1 cellular context compared by ENCODE assay signal in the genomic region with DNA sequence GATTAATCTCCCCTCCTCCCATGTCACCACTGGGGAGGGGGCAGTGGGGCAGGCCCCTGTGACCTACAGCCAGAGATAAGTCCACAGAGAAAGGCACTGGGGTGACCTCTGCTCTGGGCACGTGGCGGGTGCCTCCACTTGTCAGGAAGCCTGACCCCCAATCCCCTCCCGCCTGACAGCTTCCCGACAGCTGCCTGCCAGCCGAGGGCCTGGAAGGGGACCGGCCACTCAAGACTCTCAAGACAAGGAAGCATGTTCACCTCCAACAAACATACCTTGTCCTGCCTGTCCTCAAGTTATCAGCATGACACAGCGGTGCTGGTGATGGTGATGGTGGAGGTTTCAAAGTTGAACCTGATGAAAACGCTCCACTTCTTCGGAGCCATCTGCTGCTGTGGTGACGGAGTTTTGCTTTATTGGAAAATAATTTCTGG.
TF ChIP-seq lines count a peak whose summit lies in the region.

No MANE protein-coding gene starts in this region.

TF ChIP-seq in K562, 482 proteins besides CTCF, POLR2A, EP300 and RAD21 (continued from another document):
- TF ChIP-seq, protein P1, sequence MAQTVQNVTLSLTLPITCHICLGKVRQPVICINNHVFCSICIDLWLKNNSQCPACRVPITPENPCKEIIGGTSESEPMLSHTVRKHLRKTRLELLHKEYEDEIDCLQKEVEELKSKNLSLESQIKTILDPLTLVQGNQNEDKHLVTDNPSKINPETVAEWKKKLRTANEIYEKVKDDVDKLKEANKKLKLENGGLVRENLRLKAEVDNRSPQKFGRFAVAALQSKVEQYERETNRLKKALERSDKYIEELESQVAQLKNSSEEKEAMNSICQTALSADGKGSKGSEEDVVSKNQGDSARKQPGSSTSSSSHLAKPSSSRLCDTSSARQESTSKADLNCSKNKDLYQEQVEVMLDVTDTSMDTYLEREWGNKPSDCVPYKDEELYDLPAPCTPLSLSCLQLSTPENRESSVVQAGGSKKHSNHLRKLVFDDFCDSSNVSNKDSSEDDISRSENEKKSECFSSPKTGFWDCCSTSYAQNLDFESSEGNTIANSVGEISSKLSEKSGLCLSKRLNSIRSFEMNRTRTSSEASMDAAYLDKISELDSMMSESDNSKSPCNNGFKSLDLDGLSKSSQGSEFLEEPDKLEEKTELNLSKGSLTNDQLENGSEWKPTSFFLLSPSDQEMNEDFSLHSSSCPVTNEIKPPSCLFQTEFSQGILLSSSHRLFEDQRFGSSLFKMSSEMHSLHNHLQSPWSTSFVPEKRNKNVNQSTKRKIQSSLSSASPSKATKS (CRISPR knock-in tag; IDR thresholded peaks at IDR 0.05), result no peak
- TF ChIP-seq RBM15 (IDR thresholded peaks at IDR 0.05; ENCODE audit: insufficient read depth, low read length) (no peak), PCBP1 (IDR thresholded peaks at IDR 0.05; ENCODE audit: low read depth, low read length, poor library complexity, severe bottlenecking) (no peak), HIVEP1 (CRISPR knock-in tag; IDR thresholded peaks at IDR 0.05) (no peak), NR4A1 (CRISPR knock-in tag; IDR thresholded peaks at IDR 0.05) (no peak), NR4A1 (tag; IDR thresholded peaks at IDR 0.05) (peak; percentile 56; the same call in 1 of the 2 replicates), GTF2E2 (tag; IDR thresholded peaks at IDR 0.05) (no peak), SP2 (IDR thresholded peaks at IDR 0.05; ENCODE audit: extremely low read depth, low read depth, low read length, poor library complexity, severe bottlenecking) (no peak), HMGN3 (IDR thresholded peaks at IDR 0.05; ENCODE audit: borderline replicate concordance, extremely low read depth, insufficient read length, low read depth, low read length) (no peak), ZNF76 (CRISPR knock-in tag; IDR thresholded peaks at IDR 0.05; ENCODE audit: borderline replicate concordance) (no peak), FOXJ3 (CRISPR knock-in tag; IDR thresholded peaks at IDR 0.05) (no peak), ZBTB7A (IDR thresholded peaks at IDR 0.05; ENCODE audit: borderline replicate concordance, control insufficient read depth, low read depth, low read length) (peak; percentile 61; the same call in 1 of the 2 replicates), TOE1 (IDR thresholded peaks at IDR 0.05; ENCODE audit: borderline replicate concordance) (no peak), TOE1 (CRISPR knock-in tag; IDR thresholded peaks at IDR 0.05; ENCODE audit: borderline replicate concordance, low read depth) (no peak), ATF7 (IDR thresholded peaks at IDR 0.05) (0 out of 2 replicates have a peak, but pooled peaks have one; percentile 17), FOXJ2 (tag; IDR thresholded peaks at IDR 0.05) (no peak), ESRRA (IDR thresholded peaks at IDR 0.05; ENCODE audit: borderline replicate concordance, low read depth) (peak; percentile 58), PRPF4 (IDR thresholded peaks at IDR 0.05; ENCODE audit: insufficient read depth, low read depth, low read length, poor library complexity, severe bottlenecking) (no peak), HNRNPLL (IDR thresholded peaks at IDR 0.05; ENCODE audit: low read depth, low read length, poor library complexity, severe bottlenecking) (no peak), ZNF124 (CRISPR knock-in tag; IDR thresholded peaks at IDR 0.05) (no peak), RBM14 (IDR thresholded peaks at IDR 0.05; ENCODE audit: borderline replicate concordance, insufficient read depth, low read depth, low read length) (no peak), KDM5B (IDR thresholded peaks at IDR 0.05; ENCODE audit: insufficient replicate concordance, low read depth, low read length) (peak; percentile 7), SMARCA5 (IDR thresholded peaks at IDR 0.05) (no peak), ZNF347 (CRISPR knock-in tag; IDR thresholded peaks at IDR 0.05; ENCODE audit: low read depth) (no peak), CSDE1 (IDR thresholded peaks at IDR 0.05) (no peak), ETV5 (CRISPR knock-in tag; IDR thresholded peaks at IDR 0.05; ENCODE audit: low read depth) (peak; percentile 66; the same call in 1 of the 2 replicates), ZBTB8A (IDR thresholded peaks at IDR 0.05; ENCODE audit: partially characterized antibody) (no peak), ZNF12 (CRISPR knock-in tag; IDR thresholded peaks at IDR 0.05) (no peak)
- TF ChIP-seq, protein P2, sequence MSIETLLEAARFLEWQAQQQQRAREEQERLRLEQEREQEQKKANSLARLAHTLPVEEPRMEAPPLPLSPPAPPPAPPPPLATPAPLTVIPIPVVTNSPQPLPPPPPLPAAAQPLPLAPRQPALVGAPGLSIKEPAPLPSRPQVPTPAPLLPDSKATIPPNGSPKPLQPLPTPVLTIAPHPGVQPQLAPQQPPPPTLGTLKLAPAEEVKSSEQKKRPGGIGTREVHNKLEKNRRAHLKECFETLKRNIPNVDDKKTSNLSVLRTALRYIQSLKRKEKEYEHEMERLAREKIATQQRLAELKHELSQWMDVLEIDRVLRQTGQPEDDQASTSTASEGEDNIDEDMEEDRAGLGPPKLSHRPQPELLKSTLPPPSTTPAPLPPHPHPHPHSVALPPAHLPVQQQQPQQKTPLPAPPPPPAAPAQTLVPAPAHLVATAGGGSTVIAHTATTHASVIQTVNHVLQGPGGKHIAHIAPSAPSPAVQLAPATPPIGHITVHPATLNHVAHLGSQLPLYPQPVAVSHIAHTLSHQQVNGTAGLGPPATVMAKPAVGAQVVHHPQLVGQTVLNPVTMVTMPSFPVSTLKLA (conservative IDR thresholded peaks at IDR 0.05), result peak; percentile 53 to 68; a peak in 3 of 4 replicates
- TF ChIP-seq, protein P3, sequence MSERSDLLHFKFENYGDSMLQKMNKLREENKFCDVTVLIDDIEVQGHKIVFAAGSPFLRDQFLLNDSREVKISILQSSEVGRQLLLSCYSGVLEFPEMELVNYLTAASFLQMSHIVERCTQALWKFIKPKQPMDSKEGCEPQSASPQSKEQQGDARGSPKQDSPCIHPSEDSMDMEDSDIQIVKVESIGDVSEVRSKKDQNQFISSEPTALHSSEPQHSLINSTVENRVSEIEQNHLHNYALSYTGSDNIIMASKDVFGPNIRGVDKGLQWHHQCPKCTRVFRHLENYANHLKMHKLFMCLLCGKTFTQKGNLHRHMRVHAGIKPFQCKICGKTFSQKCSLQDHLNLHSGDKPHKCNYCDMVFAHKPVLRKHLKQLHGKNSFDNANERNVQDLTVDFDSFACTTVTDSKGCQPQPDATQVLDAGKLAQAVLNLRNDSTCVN (CRISPR knock-in tag; IDR thresholded peaks at IDR 0.05), result no peak
- TF ChIP-seq, protein P4, sequence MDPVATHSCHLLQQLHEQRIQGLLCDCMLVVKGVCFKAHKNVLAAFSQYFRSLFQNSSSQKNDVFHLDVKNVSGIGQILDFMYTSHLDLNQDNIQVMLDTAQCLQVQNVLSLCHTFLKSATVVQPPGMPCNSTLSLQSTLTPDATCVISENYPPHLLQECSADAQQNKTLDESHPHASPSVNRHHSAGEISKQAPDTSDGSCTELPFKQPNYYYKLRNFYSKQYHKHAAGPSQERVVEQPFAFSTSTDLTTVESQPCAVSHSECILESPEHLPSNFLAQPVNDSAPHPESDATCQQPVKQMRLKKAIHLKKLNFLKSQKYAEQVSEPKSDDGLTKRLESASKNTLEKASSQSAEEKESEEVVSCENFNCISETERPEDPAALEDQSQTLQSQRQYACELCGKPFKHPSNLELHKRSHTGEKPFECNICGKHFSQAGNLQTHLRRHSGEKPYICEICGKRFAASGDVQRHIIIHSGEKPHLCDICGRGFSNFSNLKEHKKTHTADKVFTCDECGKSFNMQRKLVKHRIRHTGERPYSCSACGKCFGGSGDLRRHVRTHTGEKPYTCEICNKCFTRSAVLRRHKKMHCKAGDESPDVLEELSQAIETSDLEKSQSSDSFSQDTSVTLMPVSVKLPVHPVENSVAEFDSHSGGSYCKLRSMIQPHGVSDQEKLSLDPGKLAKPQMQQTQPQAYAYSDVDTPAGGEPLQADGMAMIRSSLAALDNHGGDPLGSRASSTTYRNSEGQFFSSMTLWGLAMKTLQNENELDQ (CRISPR knock-in tag; IDR thresholded peaks at IDR 0.05; ENCODE audit: borderline replicate concordance), result no peak
- TF ChIP-seq, protein P5, sequence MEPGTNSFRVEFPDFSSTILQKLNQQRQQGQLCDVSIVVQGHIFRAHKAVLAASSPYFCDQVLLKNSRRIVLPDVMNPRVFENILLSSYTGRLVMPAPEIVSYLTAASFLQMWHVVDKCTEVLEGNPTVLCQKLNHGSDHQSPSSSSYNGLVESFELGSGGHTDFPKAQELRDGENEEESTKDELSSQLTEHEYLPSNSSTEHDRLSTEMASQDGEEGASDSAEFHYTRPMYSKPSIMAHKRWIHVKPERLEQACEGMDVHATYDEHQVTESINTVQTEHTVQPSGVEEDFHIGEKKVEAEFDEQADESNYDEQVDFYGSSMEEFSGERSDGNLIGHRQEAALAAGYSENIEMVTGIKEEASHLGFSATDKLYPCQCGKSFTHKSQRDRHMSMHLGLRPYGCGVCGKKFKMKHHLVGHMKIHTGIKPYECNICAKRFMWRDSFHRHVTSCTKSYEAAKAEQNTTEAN (CRISPR knock-in tag; IDR thresholded peaks at IDR 0.05), result no peak
- TF ChIP-seq, protein P6, sequence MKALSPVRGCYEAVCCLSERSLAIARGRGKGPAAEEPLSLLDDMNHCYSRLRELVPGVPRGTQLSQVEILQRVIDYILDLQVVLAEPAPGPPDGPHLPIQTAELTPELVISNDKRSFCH (CRISPR knock-in tag; IDR thresholded peaks at IDR 0.05), result no peak
- TF ChIP-seq, protein P6 (tag; IDR thresholded peaks at IDR 0.05), result peak; percentile 21; the same call in 1 of the 2 replicates
